Comparison of ENCODE assay signal across 30 cellular contexts in genomic region chr19:14985133-14985532, GRCh38. TPM values are rescaled to one million over a fixed set of nuclear protein-coding genes. Genes with fewer than 3 reads are reported as not detected.
"Had no signal": no experiment of that assay in that cellular context is flagged by ENCODE, and none has a peak within 500 bp of the region (broad histone marks: within the 10 kb centered on the region; RNA-seq: fewer than 3 reads in every experiment).

No MANE protein-coding gene starts in this region.

- H3K36me3 ChIP-seq: esophagus squamous epithelium, heart right ventricle, lower lobe of right lung, prostate gland, right atrium auricular region, suprapubic skin, transverse colon, upper lobe of right lung, uterus had no signal

- H3K4me3 Mint-ChIP-seq: immature natural killer cell; naive thymus-derived CD8-positive, alpha-beta T cell; nephron progenitor cell; stimulated activated naive CD8-positive, alpha-beta T cell treated with anti-CD3 and anti-CD28 coated beads, Interleukin-15, amount 100 ng/mL, for 72 hours had no signal

- DNase-seq: dermis blood vessel endothelial cell; effector memory CD4-positive, alpha-beta T cell; erythroblast; esophagus squamous epithelium; foreskin melanocyte; glutamatergic neuron; heart right ventricle; hippocampal formation; immature natural killer cell; left ventricle myocardium superior; lower lobe of right lung; naive thymus-derived CD8-positive, alpha-beta T cell; nephron progenitor cell; nucleus accumbens; stimulated activated CD4-positive, alpha-beta T cell treated with anti-CD3 and anti-CD28 coated beads, Interleukin-12 subunit alpha, Interleukin-12 subunit beta, amount 100 ng/mL, for 4 hours; stimulated activated CD8-positive, alpha-beta memory T cell treated with anti-CD3 and anti-CD28 coated beads, Interleukin-4, amount 100 ng/mL, for 48 hours; stimulated activated naive CD4-positive, alpha-beta T cell; transverse colon; upper lobe of right lung; uterus had no signal

- H3K27ac Mint-ChIP-seq: immature natural killer cell; nephron progenitor cell; stimulated activated naive CD8-positive, alpha-beta T cell treated with anti-CD3 and anti-CD28 coated beads, Interleukin-15, amount 100 ng/mL, for 72 hours had no signal

- H3K4me3 ChIP-seq: coronary artery, esophagus squamous epithelium, heart right ventricle, lower lobe of right lung, prostate gland, right atrium auricular region, smooth muscle cell, suprapubic skin, transverse colon, upper lobe of right lung, uterus had no signal

- H3K4me1 Mint-ChIP-seq: nephron progenitor cell; stimulated activated naive CD8-positive, alpha-beta T cell treated with anti-CD3 and anti-CD28 coated beads, Interleukin-15, amount 100 ng/mL, for 72 hours had no signal

- H3K27ac ChIP-seq: coronary artery, esophagus squamous epithelium, heart right ventricle, lower lobe of right lung, prostate gland, right atrium auricular region, suprapubic skin, transverse colon, upper lobe of right lung, uterus had no signal

- ATAC-seq: heart right ventricle; left ventricle myocardium superior; lower lobe of right lung; naive thymus-derived CD8-positive, alpha-beta T cell; sciatic nerve; stimulated activated naive CD8-positive, alpha-beta T cell treated with anti-CD3 and anti-CD28 coated beads, Interleukin-15, amount 100 ng/mL, for 72 hours; upper lobe of right lung had no signal

- H3K4me1 ChIP-seq: heart right ventricle, lower lobe of right lung, prostate gland, right atrium auricular region, suprapubic skin, transverse colon, upper lobe of right lung, uterus had no signal

- H3K9me3 ChIP-seq: esophagus squamous epithelium, heart right ventricle, lower lobe of right lung, prostate gland, right atrium auricular region, suprapubic skin, transverse colon, upper lobe of right lung, uterus had no signal

- H3K9me3 Mint-ChIP-seq: immature natural killer cell; naive thymus-derived CD8-positive, alpha-beta T cell had no signal

- H3K36me3 Mint-ChIP-seq: immature natural killer cell; naive thymus-derived CD8-positive, alpha-beta T cell had no signal

RNA-seq across cellular contexts. Expression of gene SLC1A6, which starts 5.5 kb away (rescaled TPM):
- total RNA-seq: dermis blood vessel endothelial cell; esophagus squamous epithelium; heart right ventricle; left ventricle myocardium superior; lower lobe of right lung; mesenteric fat pad; myocyte; naive thymus-derived CD8-positive, alpha-beta T cell; osteocyte; right atrium auricular region; sciatic nerve; transverse colon; upper lobe of right lung had no signal

RNA-seq across cellular contexts. Expression of gene OR7C2, which starts 43.8 kb away (rescaled TPM):
- total RNA-seq: dermis blood vessel endothelial cell; esophagus squamous epithelium; heart right ventricle; left ventricle myocardium superior; lower lobe of right lung; mesenteric fat pad; myocyte; naive thymus-derived CD8-positive, alpha-beta T cell; osteocyte; prostate gland; right atrium auricular region; sciatic nerve; smooth muscle cell; suprapubic skin; transverse colon; upper lobe of right lung; uterus had no signal
